Comparison of ENCODE assay signal across 7 cellular contexts in genomic region chr21:6093358-6093757, GRCh38.
DNase-seq lines count a peak whose midpoint lies in the region; ATAC-seq and TF ChIP-seq lines count a peak whose summit lies in the region.
"Not testable (repeated sequence)": the region's sequence is repeated elsewhere in the genome, so short reads cannot be mapped to it uniquely, and the experiment has no call there.

No MANE protein-coding gene starts in this region.

- not testable (repeated sequence) for H3K27ac Mint-ChIP-seq in CD8-positive, alpha-beta T cell; activated CD4-positive, alpha-beta memory T cell treated with anti-CD3 and anti-CD28 coated beads for 36 hours; activated naive CD8-positive, alpha-beta T cell treated with anti-CD3 and anti-CD28 coated beads for 36 hours

- TF ChIP-seq POLR2A in right lobe of liver (IDR thresholded peaks at IDR 0.05); ovary (IDR thresholded peaks at IDR 0.05): not testable (repeated sequence)

- not testable (repeated sequence) for TF ChIP-seq CTCF in CD8-positive, alpha-beta T cell (IDR thresholded peaks at IDR 0.05); right lobe of liver (IDR thresholded peaks at IDR 0.05); ovary (IDR thresholded peaks at IDR 0.05)

- H3K27me3 Mint-ChIP-seq in CD8-positive, alpha-beta T cell (ENCODE audit: low read depth); activated CD4-positive, alpha-beta memory T cell treated with anti-CD3 and anti-CD28 coated beads for 36 hours; activated naive CD8-positive, alpha-beta T cell treated with anti-CD3 and anti-CD28 coated beads for 36 hours: not testable (repeated sequence)

- H3K4me1 Mint-ChIP-seq in CD8-positive, alpha-beta T cell (ENCODE audit: low read depth); activated CD4-positive, alpha-beta memory T cell treated with anti-CD3 and anti-CD28 coated beads for 36 hours (ENCODE audit: low read depth); activated naive CD8-positive, alpha-beta T cell treated with anti-CD3 and anti-CD28 coated beads for 36 hours: not testable (repeated sequence)

- CTCF ChIA-PET in CD8-positive, alpha-beta T cell (lab: Charles Lee); activated CD4-positive, alpha-beta memory T cell treated with anti-CD3 and anti-CD28 coated beads for 36 hours (lab: Charles Lee): not testable (repeated sequence)

- not testable (repeated sequence) for H3K4me3 ChIP-seq in CD8-positive, alpha-beta T cell (ENCODE audit: low read depth, low read length); right lobe of liver; ovary

- DNase-seq in CD8-positive, alpha-beta T cell: peak in 2 of 7 experiments; percentile 9 to 17
- DNase-seq in activated CD4-positive, alpha-beta memory T cell treated with anti-CD3 and anti-CD28 coated beads for 36 hours: peak; percentile 57
- DNase-seq in activated naive CD8-positive, alpha-beta T cell treated with anti-CD3 and anti-CD28 coated beads for 36 hours: peak; percentile 11
- DNase-seq in Right ventricle myocardium superior: peak; percentile 40
- peak in 2 of 3 donors; percentile 15 to 17 for DNase-seq in right lobe of liver
- peak in 4 of 5 donors; percentile 13 to 43 (median 24) for DNase-seq in ovary
- DNase-seq in stimulated activated CD4-positive, alpha-beta T cell treated with anti-CD3 and anti-CD28 coated beads, Interleukin-4, amount 100 ng/mL, for 24 hours: peak; percentile 5

- H3K4me3 Mint-ChIP-seq in CD8-positive, alpha-beta T cell; activated CD4-positive, alpha-beta memory T cell treated with anti-CD3 and anti-CD28 coated beads for 36 hours; activated naive CD8-positive, alpha-beta T cell treated with anti-CD3 and anti-CD28 coated beads for 36 hours: not testable (repeated sequence)

- H3K36me3 Mint-ChIP-seq in CD8-positive, alpha-beta T cell; activated CD4-positive, alpha-beta memory T cell treated with anti-CD3 and anti-CD28 coated beads for 36 hours; activated naive CD8-positive, alpha-beta T cell treated with anti-CD3 and anti-CD28 coated beads for 36 hours: not testable (repeated sequence)

- H3K36me3 ChIP-seq in CD8-positive, alpha-beta T cell (ENCODE audit: insufficient read depth, low read length); right lobe of liver; ovary: not testable (repeated sequence)

- H3K27ac ChIP-seq in CD8-positive, alpha-beta T cell (ENCODE audit: low read depth, low read length); right lobe of liver; ovary: not testable (repeated sequence)

- H3K9me3 Mint-ChIP-seq in CD8-positive, alpha-beta T cell; activated CD4-positive, alpha-beta memory T cell treated with anti-CD3 and anti-CD28 coated beads for 36 hours; activated naive CD8-positive, alpha-beta T cell treated with anti-CD3 and anti-CD28 coated beads for 36 hours: not testable (repeated sequence)

- TF ChIP-seq EP300 in ovary (IDR thresholded peaks at IDR 0.05): not testable (repeated sequence)

- H3K4me1 ChIP-seq in CD8-positive, alpha-beta T cell (ENCODE audit: insufficient read depth, low read length); right lobe of liver; ovary (ENCODE audit: insufficient read depth): not testable (repeated sequence)

- POLR2A ChIA-PET in CD8-positive, alpha-beta T cell (lab: Charles Lee); activated CD4-positive, alpha-beta memory T cell treated with anti-CD3 and anti-CD28 coated beads for 36 hours (lab: Charles Lee): not testable (repeated sequence)

- not testable (repeated sequence) for H3K27me3 ChIP-seq in CD8-positive, alpha-beta T cell (ENCODE audit: insufficient read depth, low read length); right lobe of liver; ovary

- intact Hi-C loops in CD8-positive, alpha-beta T cell (cut with DNase I, micrococcal nuclease); activated CD4-positive, alpha-beta memory T cell treated with anti-CD3 and anti-CD28 coated beads for 36 hours (cut with micrococcal nuclease); Right ventricle myocardium superior (cut with DNase I); right lobe of liver (cut with DNase I); ovary (cut with DNase I): not testable (repeated sequence)

- not testable (repeated sequence) for H3K9me3 ChIP-seq in CD8-positive, alpha-beta T cell (ENCODE audit: low read length); right lobe of liver; ovary

- ATAC-seq in CD8-positive, alpha-beta T cell: peak; percentile 73
- ATAC-seq in Right ventricle myocardium superior (ENCODE audit: poor library complexity); right lobe of liver: not testable (repeated sequence)

- 85% methylated on average over 7 of the region's 29 CpGs for WGBS in right lobe of liver (ENCODE audit: insufficient coverage, low coverage, low lambda C conversion rate, missing lambda C conversion rate)
- 79% methylated on average over 18 of the region's 29 CpGs; no CpG with 5 or more reads in 2 of the 3 donors for WGBS in ovary, 3 donors
